In the genomic region with DNA sequence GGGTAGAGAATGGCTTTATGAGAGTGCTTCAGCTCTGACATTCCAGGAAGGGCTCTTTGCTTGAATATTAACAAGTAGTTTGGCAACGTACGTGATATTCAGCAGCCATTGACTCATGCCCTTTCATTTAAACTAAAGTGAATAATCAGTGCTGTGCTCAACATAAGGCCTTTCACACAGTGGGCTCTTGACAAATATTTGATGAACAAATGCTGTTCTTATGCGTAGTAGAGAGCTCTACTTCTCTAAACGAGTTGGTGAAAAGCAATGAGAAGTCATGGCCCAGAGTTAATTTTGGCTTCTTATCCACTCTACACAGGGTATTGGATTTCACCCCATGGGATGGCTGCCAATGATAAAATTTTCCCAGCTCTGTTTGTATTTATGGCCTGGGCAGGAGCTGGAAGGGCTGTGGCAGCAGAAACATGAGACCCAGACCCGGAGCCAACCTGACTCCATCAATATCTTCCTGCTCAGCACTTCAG, we compare ENCODE assay signal across 10 cellular contexts.
DNase-seq lines count a peak whose midpoint lies in the region; ATAC-seq, FAIRE-seq and TF ChIP-seq lines count a peak whose summit lies in the region.
"Had no signal": no experiment of that assay in that cellular context is flagged by ENCODE, and none has a peak within 500 bp of the region (broad histone marks: within the 10 kb centered on the region; RNA-seq: fewer than 3 reads in every experiment).

No MANE protein-coding gene starts in this region.

- FAIRE-seq in kidney (lab: Jason Lieb, UNC), result peak; percentile 27
- FAIRE-seq in H54 (lab: Jason Lieb, UNC), result no peak

- H3K9me3 ChIP-seq in kidney (ENCODE audit: control insufficient read depth in 1 of 2, low read length in 2 of 2), result no peaks in the 10 kb centered on the region
- H3K9me3 ChIP-seq: BLaER1 had no signal

- no peak overlapping the region for H3K4me3 ChIP-seq in kidney (ENCODE audit: low read length in 2 of 2)
- H3K4me3 ChIP-seq: BLaER1 had no signal

- TF ChIP-seq POLR2A in H54 (IDR thresholded peaks at IDR 0.05; ENCODE audit: low read depth, low read length), result no peak

- no peak for TF ChIP-seq CTCF in AG09319 (IDR thresholded peaks at IDR 0.05; ENCODE audit: low read depth, low read length)
- no peak for TF ChIP-seq CTCF in VCaP (conservative IDR thresholded peaks at IDR 0.05)
- no peak for TF ChIP-seq CTCF in kidney (IDR thresholded peaks at IDR 0.05; ENCODE audit: borderline replicate concordance, extremely low read depth, insufficient read depth)

- H3K36me3 Mint-ChIP-seq in activated CD4-positive, alpha-beta T cell treated with anti-CD3 and anti-CD28 coated beads for 36 hours (ENCODE audit: low read depth), result no peaks in the 10 kb centered on the region

- intact Hi-C loops in kidney (cut with DNase I), result no loop called here
- intact Hi-C loops in activated CD4-positive, alpha-beta T cell treated with anti-CD3 and anti-CD28 coated beads for 36 hours (cut with DNase I, micrococcal nuclease), result no loop called here

- POLR2A ChIA-PET in activated CD4-positive, alpha-beta T cell treated with anti-CD3 and anti-CD28 coated beads for 36 hours (lab: Charles Lee), result no interaction called here

- H3K27ac ChIP-seq in VCaP, result peak overlapping the region; percentile 52
- H3K27ac ChIP-seq in kidney (ENCODE audit: low read depth in 2 of 2, low read length in 2 of 2), result peak overlapping the region; percentile 12 to 71
- H3K27ac ChIP-seq: BLaER1 had no signal

- peaks cover 6% of the 10 kb centered on the region for H3K9me3 Mint-ChIP-seq in activated CD4-positive, alpha-beta T cell treated with anti-CD3 and anti-CD28 coated beads for 36 hours (ENCODE audit: low read depth)

- no peak overlapping the region for H3K27ac Mint-ChIP-seq in activated CD4-positive, alpha-beta T cell treated with anti-CD3 and anti-CD28 coated beads for 36 hours

- H3K4me1 Mint-ChIP-seq in activated CD4-positive, alpha-beta T cell treated with anti-CD3 and anti-CD28 coated beads for 36 hours, result no peaks in the 10 kb centered on the region

- CTCF ChIA-PET in activated CD4-positive, alpha-beta T cell treated with anti-CD3 and anti-CD28 coated beads for 36 hours (lab: Charles Lee), result no interaction called here

- DNase-seq in AG09319 (ENCODE audit: extremely low read depth, low read depth), result peak; percentile 16
- DNase-seq in NCI-H1092 treated with DMSO at 0.1 percent for 48 hours (lab: John Stamatoyannopoulos, UW), result peak; percentile 92
- no peak for DNase-seq in kidney
- no peak for DNase-seq in activated CD4-positive, alpha-beta T cell treated with anti-CD3 and anti-CD28 coated beads for 36 hours
- no peak for DNase-seq in H54 (ENCODE audit: insufficient read length, low spot score)
- DNase-seq: activated naive CD4-positive, alpha-beta T cell treated with anti-CD3 and anti-CD28 coated beads, Interleukin-2, amount 50 U/mL, for 16 hours had no signal

- H3K4me1 ChIP-seq in kidney (ENCODE audit: control insufficient read depth in 1 of 2, insufficient read depth in 1 of 2, low read depth in 1 of 2, low read length in 2 of 2), result no peaks in the 10 kb centered on the region
- H3K4me1 ChIP-seq: BLaER1 had no signal

- H3K36me3 ChIP-seq in kidney (ENCODE audit: control insufficient read depth in 1 of 2, insufficient read depth in 2 of 2, low read length in 2 of 2), result no peaks in the 10 kb centered on the region
- H3K36me3 ChIP-seq: BLaER1 had no signal

- no peak overlapping the region for H3K9ac ChIP-seq in kidney (ENCODE audit: low read length in 2 of 2)
- H3K9ac ChIP-seq: BLaER1 had no signal

- H3K27me3 Mint-ChIP-seq in activated CD4-positive, alpha-beta T cell treated with anti-CD3 and anti-CD28 coated beads for 36 hours, result no peaks in the 10 kb centered on the region

- no peak overlapping the region for H3K4me3 Mint-ChIP-seq in activated CD4-positive, alpha-beta T cell treated with anti-CD3 and anti-CD28 coated beads for 36 hours

- no peak for ATAC-seq in activated CD4-positive, alpha-beta T cell treated with anti-CD3 and anti-CD28 coated beads for 36 hours
- no peak for ATAC-seq in HG03135 (IDR thresholded peaks at IDR 0.05; ENCODE audit: unreplicated experiment)
- ATAC-seq in HG03457 (IDR thresholded peaks at IDR 0.05; ENCODE audit: unreplicated experiment), result no peak

Comparison
In these comparisons a context has a peak if more than half of its experiments do, and no peak if none do; other contexts are left out.
1. DNase-seq: peak in AG09319 (single experiment) and NCI-H1092 treated with DMSO at 0.1 percent for 48 hours (single experiment); none in kidney (single experiment), activated CD4-positive, alpha-beta T cell treated with anti-CD3 and anti-CD28 coated beads for 36 hours (single experiment) and H54 (single experiment).